Comparison of ENCODE assay signal across 30 cellular contexts in genomic region chr6:136710877-136711552, GRCh38.
DNase-seq lines count a peak whose midpoint lies in the region; ATAC-seq, FAIRE-seq and TF ChIP-seq lines count a peak whose summit lies in the region.
"Had no signal": no experiment of that assay in that cellular context is flagged by ENCODE, and none has a peak within 500 bp of the region (broad histone marks: within the 10 kb centered on the region; RNA-seq: fewer than 3 reads in every experiment).

No MANE protein-coding gene starts in this region.

- H3K9me3 Mint-ChIP-seq in dendritic cell treated with granulocyte-macrophage colony-stimulating factor and Interleukin-4, amounts not matched to agents 40 ng/mL and 50 ng/mL, for 4 days: no peaks in the 10 kb centered on the region
- H3K9me3 Mint-ChIP-seq: CD4-positive, alpha-beta memory T cell; IgD-negative memory B cell had no signal

- DNase-seq in GM12891 (ENCODE audit: insufficient read length, low spot score) (no peak), IMR-90 (no peak), keratinocyte (ENCODE audit: low read depth, low spot score) (no peak), NCI-H1105 (lab: John Stamatoyannopoulos, UW) (no peak), HTR-8/SVneo (ENCODE audit: insufficient read length, low spot score) (no peak), DMS153 (lab: John Stamatoyannopoulos, UW) (no peak)
- DNase-seq: C1 segment of cervical spinal cord; CD4-positive, alpha-beta memory T cell; COR-L47; DMS79; EL; GDM1; GOT3; NCI-H1048; NCI-H1417 treated with DMSO at 0.1 percent for 48 hours; NCI-H187; NCI-H2081 treated with DMSO at 0.1 percent for 48 hours; NCI-H2171; NCI-H226; NCI-H510A; NCI-H69; SIG-M5 had no signal

- H3K9me1 ChIP-seq in IMR-90 (ENCODE audit: insufficient read depth, low read length) (peaks cover 19% of the 10 kb centered on the region), keratinocyte (ENCODE audit: control insufficient read depth, extremely low read depth, insufficient read depth, low read length) (no peaks in the 10 kb centered on the region)

- H3K79me2 ChIP-seq in keratinocyte (ENCODE audit: control insufficient read depth, insufficient read depth, low read length): no peaks in the 10 kb centered on the region

- H3K14ac ChIP-seq in IMR-90 (replicated peaks; ENCODE audit: low read depth, low read length): no peak overlapping the region

- H2AK5ac ChIP-seq in IMR-90 (ENCODE audit: low read depth, low read length): no peak overlapping the region

- H2BK20ac ChIP-seq in IMR-90 (ENCODE audit: low read depth, low read length): no peak overlapping the region

- dilution Hi-C loops in IMR-90 (cut with HindIII; ENCODE audit: low sequenced_read_pairs, unreplicated experiment): no loop called here
- dilution Hi-C loops in keratinocyte (cut with MboI; ENCODE audit: extremely low pct_ligation_motif_present, low sequenced_read_pairs): no loop called here

- TF ChIP-seq RAD21 in IMR-90 (IDR thresholded peaks at IDR 0.05; ENCODE audit: low read length): no peak

- no TSS peak for BruUV-seq in IMR-90 (replicated peaks; lab: Mats Ljungman, UMichigan)

- H3K36me3 Mint-ChIP-seq in dendritic cell treated with granulocyte-macrophage colony-stimulating factor and Interleukin-4, amounts not matched to agents 40 ng/mL and 50 ng/mL, for 4 days (ENCODE audit: low read depth): peaks cover 17% of the 10 kb centered on the region

- H3K23ac ChIP-seq in IMR-90 (ENCODE audit: low read depth, low read length): no peak overlapping the region

- peak overlapping the region; percentile 20 for H2AK9ac ChIP-seq in IMR-90 (replicated peaks; ENCODE audit: low read depth, low read length, poor library complexity)

- no peak overlapping the region for H3K4me2 ChIP-seq in IMR-90 (ENCODE audit: low read depth, low read length)
- peak overlapping the region; percentile 0 for H3K4me2 ChIP-seq in keratinocyte (ENCODE audit: control insufficient read depth, extremely low read depth, insufficient read depth, low read depth, low read length)
- H3K4me2 ChIP-seq: KMS-11 had no signal

- peak overlapping the region; percentile 27 for H3K27ac Mint-ChIP-seq in dendritic cell treated with granulocyte-macrophage colony-stimulating factor and Interleukin-4, amounts not matched to agents 40 ng/mL and 50 ng/mL, for 4 days
- H3K27ac Mint-ChIP-seq: IgD-negative memory B cell had no signal

- POLR2A ChIA-PET in IMR-90 (lab: Charles Lee; ENCODE audit: unreplicated experiment): no interaction called here

- TF ChIP-seq POLR2A in GM12891 (IDR thresholded peaks at IDR 0.05; ENCODE audit: low read depth, low read length) (no peak), IMR-90 (IDR thresholded peaks at IDR 0.05; ENCODE audit: low read depth, low read length) (no peak)

- H3K36me3 ChIP-seq in IMR-90 (ENCODE audit: control insufficient read depth, insufficient read depth, low read length) (peaks cover 4% of the 10 kb centered on the region; the same call in 1 of the 2 replicates), keratinocyte (ENCODE audit: control insufficient read depth in 2 of 2, extremely low read depth in 1 of 2, insufficient read depth in 2 of 2, low read length in 2 of 2) (no peaks in the 10 kb centered on the region)
- H3K36me3 ChIP-seq: HAP-1 had no signal

- no peak overlapping the region for H3K4me3 Mint-ChIP-seq in dendritic cell treated with granulocyte-macrophage colony-stimulating factor and Interleukin-4, amounts not matched to agents 40 ng/mL and 50 ng/mL, for 4 days
- H3K4me3 Mint-ChIP-seq: CD4-positive, alpha-beta memory T cell; IgD-negative memory B cell had no signal

- H4K20me1 ChIP-seq in IMR-90 (ENCODE audit: insufficient read depth, low read length) (0 out of 2 replicates have a peak, but pooled peaks cover 6% of the 10 kb centered on the region), keratinocyte (ENCODE audit: control insufficient read depth, extremely low read depth, insufficient read depth, low read length) (no peaks in the 10 kb centered on the region)

- H3K9me3 ChIP-seq in IMR-90 (ENCODE audit: control insufficient read depth, insufficient read depth, low read length): no peaks in the 10 kb centered on the region
- no peaks in the 10 kb centered on the region for H3K9me3 ChIP-seq in keratinocyte (ENCODE audit: control insufficient read depth, low read depth, low read length)
- H3K9me3 ChIP-seq: HAP-1 had no signal

- H2BK120ac ChIP-seq in IMR-90 (ENCODE audit: low read depth, low read length): no peak overlapping the region

- FAIRE-seq in GM12891 (lab: Jason Lieb, UNC) (no peak), keratinocyte (lab: Jason Lieb, UNC) (no peak), HTR-8/SVneo (lab: Jason Lieb, UNC) (no peak)
- FAIRE-seq: GM12878 had no signal

- no peak overlapping the region for H3K18ac ChIP-seq in IMR-90 (ENCODE audit: low read depth, low read length)

- ATAC-seq in IMR-90 (ENCODE audit: low read depth): no peak
- ATAC-seq: GM12878, Panc1 had no signal

- TF ChIP-seq CTCF in IMR-90 (conservative IDR thresholded peaks at IDR 0.05; ENCODE audit: low read depth, low read length) (no peak), keratinocyte (optimal IDR thresholded peaks at IDR 0.05 in 1 of 3, IDR thresholded peaks at IDR 0.05 in 1 of 3, conservative IDR thresholded peaks at IDR 0.05 in 1 of 3; ENCODE audit: extremely low read depth in 1 of 3, insufficient read depth in 2 of 3, low read length in 3 of 3) (no peak)

- H2BK5ac ChIP-seq in IMR-90 (ENCODE audit: low read depth, low read length, poor library complexity, severe bottlenecking): no peak overlapping the region

- no peak overlapping the region for H4K91ac ChIP-seq in IMR-90 (ENCODE audit: insufficient read depth, low read depth, low read length)

- no peak overlapping the region for H4K5ac ChIP-seq in IMR-90 (ENCODE audit: low read depth, low read length)

- H3K27ac ChIP-seq in IMR-90 (ENCODE audit: insufficient read depth, low read length): no peak overlapping the region
- no peak overlapping the region for H3K27ac ChIP-seq in keratinocyte (ENCODE audit: control insufficient read depth, insufficient read depth, low read length)
- H3K27ac ChIP-seq: KMS-11, RWPE1, SK-N-MC had no signal

- H3K4me1 Mint-ChIP-seq in dendritic cell treated with granulocyte-macrophage colony-stimulating factor and Interleukin-4, amounts not matched to agents 40 ng/mL and 50 ng/mL, for 4 days (ENCODE audit: low read depth): peaks cover 46% of the 10 kb centered on the region

- CTCF ChIA-PET in IMR-90 (lab: Yijun Ruan, JAX): interaction anchor here (0.7 to 2.0 kb wide), 3 partner anchors 10 to 73 kb away, joined by 3 to 6 read pairs (median 4); no protein-coding TSS in a partner anchor

- no peak overlapping the region for H3K56ac ChIP-seq in IMR-90 (ENCODE audit: extremely low read depth, insufficient read depth, low read length)

- peaks cover 18 to 61% of the 10 kb centered on the region in 2 experiments for H3K79me1 ChIP-seq in IMR-90 (ENCODE audit: low read depth in 1 of 2, low read length in 2 of 2)

- intact Hi-C loops in IMR-90 (cut with micrococcal nuclease): no loop called here
- intact Hi-C loops in dendritic cell treated with granulocyte-macrophage colony-stimulating factor and Interleukin-4, amounts not matched to agents 40 ng/mL and 50 ng/mL, for 4 days (cut with micrococcal nuclease): no loop called here

- no peak overlapping the region for H2BK15ac ChIP-seq in IMR-90 (ENCODE audit: low read depth, low read length)

- in situ Hi-C loops in IMR-90 (cut with MboI; ENCODE audit: low sequenced_read_pairs): no loop called here

- no peak overlapping the region for H4K8ac ChIP-seq in IMR-90 (ENCODE audit: low read depth in 2 of 2, low read length in 2 of 2)

- H3K9ac ChIP-seq in IMR-90 (ENCODE audit: low read depth, low read length): no peak overlapping the region
- H3K9ac ChIP-seq in keratinocyte (ENCODE audit: control insufficient read depth, extremely low read depth, insufficient read depth, low read length): no peak overlapping the region
- H3K9ac ChIP-seq: KMS-11 had no signal

- no peaks in the 10 kb centered on the region for H3K27me3 Mint-ChIP-seq in dendritic cell treated with granulocyte-macrophage colony-stimulating factor and Interleukin-4, amounts not matched to agents 40 ng/mL and 50 ng/mL, for 4 days
- H3K27me3 Mint-ChIP-seq: CD4-positive, alpha-beta memory T cell; IgD-negative memory B cell had no signal

- H3K4ac ChIP-seq in IMR-90 (ENCODE audit: low read depth, low read length): no peak overlapping the region

- H2AFZ ChIP-seq in IMR-90 (replicated peaks; ENCODE audit: low read length, poor library complexity) (no peak overlapping the region), keratinocyte (ENCODE audit: control insufficient read depth, low read length) (no peak overlapping the region)

- no peaks in the 10 kb centered on the region for H3K4me1 ChIP-seq in IMR-90 (ENCODE audit: control insufficient read depth, insufficient read depth, low read length)
- peaks cover 5% of the 10 kb centered on the region for H3K4me1 ChIP-seq in keratinocyte (ENCODE audit: control insufficient read depth, extremely low read depth, insufficient read depth, low read length)

- no peak overlapping the region for H3K4me3 ChIP-seq in IMR-90 (ENCODE audit: insufficient read depth, low read depth, low read length)
- H3K4me3 ChIP-seq in keratinocyte (ENCODE audit: control insufficient read depth in 2 of 3, extremely low read depth in 1 of 3, insufficient read depth in 2 of 3, low read depth in 1 of 3, low read length in 3 of 3): no peak overlapping the region
- H3K4me3 ChIP-seq: GM12878, HAP-1, SK-N-MC had no signal

- no peaks in the 10 kb centered on the region for H3K27me3 ChIP-seq in IMR-90 (ENCODE audit: control insufficient read depth, insufficient read depth, low read length)
- H3K27me3 ChIP-seq in keratinocyte (ENCODE audit: control insufficient read depth, extremely low read depth, insufficient read depth, low read length): no peaks in the 10 kb centered on the region

- WGBS in IMR-90 (ENCODE audit: extremely low coverage in 2 of 2, insufficient read length in 1 of 2), 2 experiments: no CpG with 5 or more reads among the region's 7 CpGs

TF ChIP-seq in GM12891, 5 proteins besides CTCF, POLR2A, EP300 and RAD21:
- TF ChIP-seq TAF1 (IDR thresholded peaks at IDR 0.05; ENCODE audit: low read depth, low read length) (no peak), SPI1 (IDR thresholded peaks at IDR 0.05; ENCODE audit: low read depth, low read length) (0 out of 2 replicates have a peak, but pooled peaks have one; percentile 17)
TF ChIP-seq in GM12891: peak in this region for 1.

TF ChIP-seq in IMR-90, 13 proteins besides CTCF, POLR2A, EP300 and RAD21 (continues in another document):
- TF ChIP-seq USF2 (IDR thresholded peaks at IDR 0.05; ENCODE audit: low read depth, low read length): no peak
